In the genomic region with DNA sequence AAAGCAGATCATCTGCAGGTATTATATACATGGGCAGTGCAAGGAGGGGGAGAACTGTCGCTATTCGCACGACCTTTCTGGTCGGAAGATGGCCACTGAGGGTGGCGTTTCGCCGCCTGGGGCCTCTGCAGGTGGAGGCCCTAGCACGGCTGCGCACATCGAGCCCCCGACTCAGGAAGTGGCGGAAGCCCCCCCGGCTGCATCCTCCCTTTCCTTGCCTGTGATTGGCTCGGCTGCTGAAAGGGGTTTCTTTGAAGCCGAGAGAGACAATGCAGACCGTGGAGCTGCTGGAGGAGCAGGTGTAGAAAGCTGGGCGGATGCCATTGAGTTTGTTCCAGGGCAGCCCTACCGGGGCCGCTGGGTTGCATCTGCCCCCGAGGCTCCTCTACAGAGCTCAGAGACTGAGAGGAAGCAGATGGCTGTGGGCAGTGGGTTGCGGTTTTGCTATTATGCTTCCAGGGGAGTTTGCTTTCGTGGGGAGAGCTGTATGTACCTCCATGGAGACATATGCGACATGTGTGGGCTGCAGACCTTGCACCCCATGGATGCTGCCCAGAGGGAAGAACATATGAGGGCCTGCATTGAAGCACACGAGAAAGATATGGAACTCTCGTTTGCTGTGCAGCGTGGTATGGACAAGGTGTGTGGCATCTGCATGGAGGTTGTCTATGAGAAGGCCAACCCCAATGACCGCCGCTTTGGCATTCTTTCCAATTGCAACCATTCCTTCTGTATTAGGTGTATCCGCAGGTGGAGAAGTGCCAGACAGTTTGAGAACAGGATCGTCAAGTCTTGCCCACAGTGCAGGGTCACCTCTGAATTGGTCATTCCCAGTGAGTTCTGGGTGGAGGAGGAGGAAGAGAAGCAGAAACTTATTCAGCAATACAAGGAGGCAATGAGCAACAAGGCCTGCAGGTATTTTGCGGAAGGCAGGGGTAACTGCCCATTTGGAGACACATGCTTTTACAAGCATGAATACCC, we compare ENCODE assay signal across 8 cellular contexts. TPM values are rescaled to one million over a fixed set of nuclear protein-coding genes. Genes with fewer than 3 reads are reported as not detected.
DNase-seq lines count a peak whose midpoint lies in the region; ATAC-seq, FAIRE-seq and TF ChIP-seq lines count a peak whose summit lies in the region.

No MANE protein-coding gene starts in this region.

- no peak for TF ChIP-seq POLR2A in esophagus muscularis mucosa (IDR thresholded peaks at IDR 0.05; ENCODE audit: low read depth)

- peak overlapping the region in 6 of 8 donors; percentile 9 to 95 (median 72) for H3K27ac Mint-ChIP-seq in CD8-positive, alpha-beta memory T cell
- H3K27ac Mint-ChIP-seq in stimulated activated memory B cell treated with anti-CD40 and anti-IgM and Interleukin-4, amounts not matched to agents 10 μg/mL and 1 μg/mL and 100 μg/mL, for 72 hours = peak overlapping the region; percentile 37

- no peak for TF ChIP-seq CTCF in WERI-Rb-1 (IDR thresholded peaks at IDR 0.05; ENCODE audit: low read depth, low read length)
- TF ChIP-seq CTCF in esophagus muscularis mucosa (IDR thresholded peaks at IDR 0.05) = no peak
- no peak for TF ChIP-seq CTCF in kidney (IDR thresholded peaks at IDR 0.05; ENCODE audit: borderline replicate concordance, extremely low read depth, insufficient read depth)

- peaks cover 2 to 7% of the 10 kb centered on the region in 2 donors for H3K27me3 Mint-ChIP-seq in CD8-positive, alpha-beta memory T cell
- H3K27me3 Mint-ChIP-seq in stimulated activated memory B cell treated with anti-CD40 and anti-IgM and Interleukin-4, amounts not matched to agents 10 μg/mL and 1 μg/mL and 100 μg/mL, for 72 hours = no peaks in the 10 kb centered on the region

- POLR2A ChIA-PET in CD8-positive, alpha-beta memory T cell (lab: Charles Lee) = no interaction called here

- peak overlapping the region; percentile 84 for H3K27ac ChIP-seq in CD8-positive, alpha-beta memory T cell (ENCODE audit: low read depth, low read length)
- peak overlapping the region; percentile 97 for H3K27ac ChIP-seq in WERI-Rb-1
- H3K27ac ChIP-seq in esophagus muscularis mucosa (replicated peaks in 1 of 4) = no peak overlapping the region
- H3K27ac ChIP-seq in kidney (ENCODE audit: low read depth in 2 of 2, low read length in 2 of 2) = no peak overlapping the region

- WGBS in esophagus muscularis mucosa = 78% methylated on average over 22 of the region's 31 CpGs

- no peaks in the 10 kb centered on the region for H3K4me1 ChIP-seq in CD8-positive, alpha-beta memory T cell (ENCODE audit: insufficient read depth, low read length)
- H3K4me1 ChIP-seq in esophagus muscularis mucosa (no peaks in the 10 kb centered on the region), kidney (ENCODE audit: control insufficient read depth in 1 of 2, insufficient read depth in 1 of 2, low read depth in 1 of 2, low read length in 2 of 2) (no peaks in the 10 kb centered on the region)

- no peaks in the 10 kb centered on the region for H3K27me3 ChIP-seq in CD8-positive, alpha-beta memory T cell (ENCODE audit: insufficient read depth, low read length, poor library complexity, severe bottlenecking)
- H3K27me3 ChIP-seq in WERI-Rb-1 (ENCODE audit: insufficient read depth, low read depth, severe bottlenecking) (peaks cover 7% of the 10 kb centered on the region), esophagus muscularis mucosa (peaks cover 0 to 16% (median 0%) of the 10 kb centered on the region in 4 donors)

- peak; percentile 4 to 69 (median 51) for DNase-seq in CD8-positive, alpha-beta memory T cell
- DNase-seq in NCI-H1105 treated with DMSO at 0.1 percent for 48 hours (lab: John Stamatoyannopoulos, UW) = peak; percentile 92
- DNase-seq in WERI-Rb-1 = peak; percentile 82
- no peak for DNase-seq in esophagus muscularis mucosa (ENCODE audit: extremely low spot score)
- DNase-seq in kidney = no peak
- no peak for DNase-seq in GM03348 (ENCODE audit: low spot score)

- intact Hi-C loops in esophagus muscularis mucosa (cut with DNase I) (no loop called here), kidney (cut with DNase I) (no loop called here)

- ATAC-seq in stimulated activated memory B cell treated with anti-CD40 and anti-IgM and Interleukin-4, amounts not matched to agents 10 μg/mL and 1 μg/mL and 100 μg/mL, for 72 hours = peak; percentile 20
- no peak for ATAC-seq in HG02678 (IDR thresholded peaks at IDR 0.05; ENCODE audit: unreplicated experiment)

- FAIRE-seq in kidney (lab: Jason Lieb, UNC) = no peak

- no peak overlapping the region for H3K9ac ChIP-seq in kidney (ENCODE audit: low read length in 2 of 2)

- H3K36me3 ChIP-seq in CD8-positive, alpha-beta memory T cell (ENCODE audit: insufficient read depth, low read length) = no peaks in the 10 kb centered on the region
- H3K36me3 ChIP-seq in WERI-Rb-1 = peaks cover 15% of the 10 kb centered on the region
- no peaks in the 10 kb centered on the region for H3K36me3 ChIP-seq in esophagus muscularis mucosa
- H3K36me3 ChIP-seq in kidney (ENCODE audit: control insufficient read depth in 1 of 2, insufficient read depth in 2 of 2, low read length in 2 of 2) = no peaks in the 10 kb centered on the region

- H3K9me3 Mint-ChIP-seq in CD8-positive, alpha-beta memory T cell = peaks cover 0 to 8% (median 0%) of the 10 kb centered on the region in 5 donors
- peaks cover 8% of the 10 kb centered on the region for H3K9me3 Mint-ChIP-seq in stimulated activated memory B cell treated with anti-CD40 and anti-IgM and Interleukin-4, amounts not matched to agents 10 μg/mL and 1 μg/mL and 100 μg/mL, for 72 hours

- TF ChIP-seq EP300 in esophagus muscularis mucosa (IDR thresholded peaks at IDR 0.05) = no peak

- CTCF ChIA-PET in CD8-positive, alpha-beta memory T cell (lab: Charles Lee) = no interaction called here

- H3K4me3 Mint-ChIP-seq in CD8-positive, alpha-beta memory T cell = peak overlapping the region; percentile 53 to 90 (median 78)
- H3K4me3 Mint-ChIP-seq in stimulated activated memory B cell treated with anti-CD40 and anti-IgM and Interleukin-4, amounts not matched to agents 10 μg/mL and 1 μg/mL and 100 μg/mL, for 72 hours = peak overlapping the region; percentile 66

- H3K9me3 ChIP-seq in CD8-positive, alpha-beta memory T cell (ENCODE audit: low read length) = no peaks in the 10 kb centered on the region
- H3K9me3 ChIP-seq in WERI-Rb-1 (ENCODE audit: severe bottlenecking) (peaks cover 5% of the 10 kb centered on the region), esophagus muscularis mucosa (peaks cover 0 to 7% (median 1%) of the 10 kb centered on the region in 4 donors), kidney (ENCODE audit: control insufficient read depth in 1 of 2, low read length in 2 of 2) (no peaks in the 10 kb centered on the region)

- H3K4me1 Mint-ChIP-seq in CD8-positive, alpha-beta memory T cell = no peaks in the 10 kb centered on the region
- no peaks in the 10 kb centered on the region for H3K4me1 Mint-ChIP-seq in stimulated activated memory B cell treated with anti-CD40 and anti-IgM and Interleukin-4, amounts not matched to agents 10 μg/mL and 1 μg/mL and 100 μg/mL, for 72 hours

- peak overlapping the region; percentile 56 for H3K4me3 ChIP-seq in CD8-positive, alpha-beta memory T cell (ENCODE audit: low read length)
- peak overlapping the region; percentile 94 for H3K4me3 ChIP-seq in WERI-Rb-1 (ENCODE audit: low read depth, low read length)
- H3K4me3 ChIP-seq in esophagus muscularis mucosa = peak overlapping the region; percentile 34 to 51 (median 44)
- no peak overlapping the region for H3K4me3 ChIP-seq in kidney (ENCODE audit: low read length in 2 of 2)

- H3K36me3 Mint-ChIP-seq in CD8-positive, alpha-beta memory T cell = no peaks in the 10 kb centered on the region
- no peaks in the 10 kb centered on the region for H3K36me3 Mint-ChIP-seq in stimulated activated memory B cell treated with anti-CD40 and anti-IgM and Interleukin-4, amounts not matched to agents 10 μg/mL and 1 μg/mL and 100 μg/mL, for 72 hours

RNA-seq across cellular contexts. Expression of a gene that starts 0.9 kb away (rescaled TPM):
- total RNA-seq in CD8-positive, alpha-beta memory T cell = 1 to 10 TPM in 1 of 2 experiments, under 1 TPM in 1; 0.98 to 1.1 TPM
- polyA plus RNA-seq in CD8-positive, alpha-beta memory T cell = 3.0 TPM
- total RNA-seq in esophagus muscularis mucosa (under 1 TPM in 3 of 4 donors, not detected in 1; 0.42 to 0.65 (median 0.46) TPM), kidney (not detected)
- polyA plus RNA-seq in kidney (ENCODE audit: insufficient read depth, low read depth, low replicate concordance) = not detected

Comparison
In these comparisons a context has a peak if more than half of its experiments do, and no peak if none do; other contexts are left out.
1. DNase-seq: peak in CD8-positive, alpha-beta memory T cell (5 of 5), NCI-H1105 treated with DMSO at 0.1 percent for 48 hours (single experiment) and WERI-Rb-1 (single experiment); none in esophagus muscularis mucosa (single experiment), kidney (single experiment) and GM03348 (single experiment).
2. H3K27ac ChIP-seq: peak in CD8-positive, alpha-beta memory T cell (single experiment) and WERI-Rb-1 (single experiment); none in esophagus muscularis mucosa (0 of 4) and kidney (0 of 2).
3. H3K4me3 ChIP-seq: peak in CD8-positive, alpha-beta memory T cell (single experiment), WERI-Rb-1 (single experiment) and esophagus muscularis mucosa (4 of 4); none in kidney (0 of 2).